ENCODE assay signal across 15 cellular contexts in the genomic region with DNA sequence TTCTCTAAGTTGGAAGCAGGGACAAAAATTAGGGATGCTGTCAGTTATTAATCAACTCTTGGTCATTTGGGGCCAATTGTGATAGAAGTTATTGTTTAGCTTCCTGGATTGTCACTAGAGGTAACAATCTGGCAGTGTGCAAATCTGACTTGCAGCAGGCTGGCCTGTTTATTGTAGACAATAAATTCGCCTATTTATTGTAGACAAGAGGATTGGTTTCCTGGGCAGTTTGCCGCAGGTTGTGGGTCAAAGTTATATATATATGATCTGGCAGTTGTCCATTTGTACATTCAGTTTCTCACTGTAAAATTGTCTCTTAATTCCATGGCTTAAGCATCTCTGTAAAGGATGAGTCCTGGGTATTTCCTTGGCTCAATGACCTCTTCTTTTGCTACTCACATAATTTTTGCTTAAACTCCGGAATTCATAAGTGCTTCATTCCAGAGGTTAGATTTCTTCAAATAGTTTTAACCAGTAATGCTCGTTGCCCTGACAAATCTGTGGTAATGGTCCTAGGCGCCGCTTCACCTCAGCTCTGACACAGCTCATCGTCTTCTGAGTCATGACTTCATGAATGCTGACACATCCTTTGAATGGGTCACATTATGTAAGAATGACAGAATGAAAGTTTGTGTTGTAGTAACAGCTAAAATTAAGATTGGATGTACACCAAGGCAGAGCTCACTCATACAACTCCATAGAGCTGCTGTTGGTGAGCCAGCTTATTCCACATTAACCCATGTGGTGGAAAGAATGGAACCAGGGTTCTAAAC. TPM values are rescaled to one million over a fixed set of nuclear protein-coding genes. Genes with fewer than 3 reads are reported as not detected.
DNase-seq lines count a peak whose midpoint lies in the region; TF ChIP-seq lines count a peak whose summit lies in the region.
"Had no signal": no experiment of that assay in that cellular context is flagged by ENCODE, and none has a peak within 500 bp of the region (broad histone marks: within the 10 kb centered on the region; RNA-seq: fewer than 3 reads in every experiment).

No MANE protein-coding gene starts in this region.

- H3K36me3 ChIP-seq in smooth muscle cell (ENCODE audit: low read depth), result no peaks in the 10 kb centered on the region
- no peaks in the 10 kb centered on the region for H3K36me3 ChIP-seq in stomach
- H3K36me3 ChIP-seq: gastroesophageal sphincter, left lung had no signal

- TF ChIP-seq POLR2A in stomach (IDR thresholded peaks at IDR 0.05), result no peak

- H3K4me1 ChIP-seq in smooth muscle cell (ENCODE audit: low read depth) (no peaks in the 10 kb centered on the region), stomach (peaks cover under 1 to 27% (median 4%) of the 10 kb centered on the region in 4 donors)
- H3K4me1 ChIP-seq: gastroesophageal sphincter, left lung had no signal

- H3K27ac ChIP-seq in RWPE1 (no peak overlapping the region), smooth muscle cell (ENCODE audit: low read depth) (peak overlapping the region; percentile 45), stomach (no peak overlapping the region)
- H3K27ac ChIP-seq: gastroesophageal sphincter, left lung had no signal

- H3K9ac ChIP-seq in smooth muscle cell (ENCODE audit: low read depth), result no peak overlapping the region

- no peak overlapping the region for H3K4me3 ChIP-seq in smooth muscle cell
- H3K4me3 ChIP-seq in stomach, result no peak overlapping the region
- H3K4me3 ChIP-seq: gastroesophageal sphincter, left lung had no signal

- H3K4me2 ChIP-seq in smooth muscle cell, result no peak overlapping the region

- DNase-seq in GM04504 (ENCODE audit: low read depth), result peak; percentile 92
- peak; percentile 67 for DNase-seq in RWPE1 (ENCODE audit: low spot score)
- DNase-seq in fibroblast of gingiva (ENCODE audit: low read depth), result peak; percentile 40
- DNase-seq in smooth muscle cell (lab: John Stamatoyannopoulos, UW; ENCODE audit: unreplicated experiment), result no peak
- DNase-seq in islet precursor cell, result no peak
- no peak for DNase-seq in NCI-H524 (lab: John Stamatoyannopoulos, UW)
- DNase-seq in stomach, result no peak
- DNase-seq in stimulated activated CD4-positive, alpha-beta T cell treated with anti-CD3 and anti-CD28 coated beads, Interleukin-2, amount 100 ng/mL, for 48 hours, result no peak
- DNase-seq: activated CD4-positive, alpha-beta T cell treated with anti-CD3 and anti-CD28 coated beads for 36 hours; cerebellar nuclear complex; left lung; NCI-H1092; NCI-H748 treated with DMSO at 0.1 percent for 48 hours; stimulated activated naive CD4-positive, alpha-beta T cell treated with Interleukin-2 at 50 U/mL for 16 hours had no signal

- no peaks in the 10 kb centered on the region for H3F3A ChIP-seq in smooth muscle cell (ENCODE audit: low read depth)

- H2AFZ ChIP-seq in smooth muscle cell (ENCODE audit: low read depth), result no peak overlapping the region

- CTCF ChIA-PET in RWPE1 (lab: Yijun Ruan, JAX), result interaction anchor here (0.5 to 0.6 kb wide), 2 partner anchors 41 to 63 kb away, joined by 3 read pairs; no protein-coding TSS in a partner anchor

- WGBS in smooth muscle cell (ENCODE audit: low lambda C conversion rate), result 65% methylated on average over 7 of the region's 7 CpGs
- 67 to 74% (median 71%) methylated on average over 7 of the region's 7 CpGs for WGBS in stomach, 5 donors

- no peak for TF ChIP-seq EP300 in stomach (IDR thresholded peaks at IDR 0.05)

- no peaks in the 10 kb centered on the region for H3K79me2 ChIP-seq in smooth muscle cell (ENCODE audit: low read depth)

- no peaks in the 10 kb centered on the region for H3K27me3 ChIP-seq in smooth muscle cell (ENCODE audit: low read depth)
- H3K27me3 ChIP-seq in stomach, result no peaks in the 10 kb centered on the region
- H3K27me3 ChIP-seq: gastroesophageal sphincter, left lung had no signal

- no peaks in the 10 kb centered on the region for H4K20me1 ChIP-seq in smooth muscle cell (ENCODE audit: low read depth)

- TF ChIP-seq CTCF in RWPE1 (conservative IDR thresholded peaks at IDR 0.05; ENCODE audit: low read depth), result no peak
- no peak for TF ChIP-seq CTCF in smooth muscle cell (IDR thresholded peaks at IDR 0.05; ENCODE audit: borderline replicate concordance, insufficient read depth, poor library complexity, severe bottlenecking)
- no peak for TF ChIP-seq CTCF in stomach (IDR thresholded peaks at IDR 0.05)

- H3K9me3 ChIP-seq in smooth muscle cell (replicated peaks; ENCODE audit: low read depth) (no peaks in the 10 kb centered on the region), stomach (no peaks in the 10 kb centered on the region)
- H3K9me3 ChIP-seq: gastroesophageal sphincter, left lung had no signal

- intact Hi-C loops in stomach (cut with DNase I; ENCODE audit: low total_unique reads), result no loop called here

- POLR2A ChIA-PET in RWPE1 (lab: Yijun Ruan, JAX; ENCODE audit: low non-redundant PET), result no interaction called here

RNA-seq across cellular contexts. Expression of gene MMP3, which starts 7.8 kb away (rescaled TPM):
- total RNA-seq in smooth muscle cell (2.8 and 4.3 TPM in 2 replicates), stomach (1 to 10 TPM in 2 of 5 donors, under 1 TPM in 2, not detected in 1; 0.45 to 7.0 (median 1.5) TPM)
- polyA plus RNA-seq in smooth muscle cell (2.0 and 3.2 TPM in 2 replicates), stomach (10 to 100 TPM in 1 of 3 donors, 1 to 10 TPM in 1, under 1 TPM in 1; 0.83 to 37.5 (median 1.7) TPM)
- total RNA-seq: activated CD4-positive, alpha-beta T cell treated with anti-CD3 and anti-CD28 coated beads for 36 hours had no signal

RNA-seq across cellular contexts. Expression of gene MMP12, which starts 23.6 kb away (rescaled TPM):
- total RNA-seq in smooth muscle cell (7.7 and 10.7 TPM in 2 replicates), stomach (not detected)
- polyA plus RNA-seq in smooth muscle cell (0.62 and 6.0 TPM in 2 replicates), stomach (1 to 10 TPM in 2 of 3 donors, under 1 TPM in 1; 0.46 to 2.4 (median 1.4) TPM)
- total RNA-seq: activated CD4-positive, alpha-beta T cell treated with anti-CD3 and anti-CD28 coated beads for 36 hours; gastroesophageal sphincter had no signal

RNA-seq across cellular contexts. Expression of gene MMP1, which starts 53.2 kb away (rescaled TPM):
- total RNA-seq in smooth muscle cell, result 27.8 and 38.3 TPM in 2 replicates
- polyA plus RNA-seq in smooth muscle cell, result 9.1 and 24.0 TPM in 2 replicates
- total RNA-seq in stomach, result 10 to 100 TPM in 1 of 5 donors, 1 to 10 TPM in 1, under 1 TPM in 1, not detected in 2; 0.89 to 13.4 (median 3.8) TPM
- polyA plus RNA-seq in stomach, result 100 to 1,000 TPM in 1 of 3 donors, 10 to 100 TPM in 1, 1 to 10 TPM in 1; 3.0 to 127 (median 11.2) TPM
- total RNA-seq: activated CD4-positive, alpha-beta T cell treated with anti-CD3 and anti-CD28 coated beads for 36 hours; gastroesophageal sphincter had no signal

Comparison
In these comparisons a context has a peak if more than half of its experiments do, and no peak if none do; other contexts are left out.
1. DNase-seq: peak in GM04504 (single experiment), RWPE1 (single experiment) and fibroblast of gingiva (single experiment); none in smooth muscle cell (single experiment), islet precursor cell (single experiment), NCI-H524 (0 of 2), stomach (single experiment) and stimulated activated CD4-positive, alpha-beta T cell treated with anti-CD3 and anti-CD28 coated beads, Interleukin-2, amount 100 ng/mL, for 48 hours (0 of 2).